Comparison of ENCODE assay signal across 9 cellular contexts in genomic region chr6:55980627-55981211, GRCh38.
DNase-seq lines count a peak whose midpoint lies in the region; ATAC-seq and TF ChIP-seq lines count a peak whose summit lies in the region.
"Had no signal": no experiment of that assay in that cellular context is flagged by ENCODE, and none has a peak within 500 bp of the region (broad histone marks: within the 10 kb centered on the region; RNA-seq: fewer than 3 reads in every experiment).

No MANE protein-coding gene starts in this region.

- H3K36me3 ChIP-seq in Karpas-422 (ENCODE audit: insufficient read depth, low read length) (no peaks in the 10 kb centered on the region), RWPE2 (ENCODE audit: low read depth) (no peaks in the 10 kb centered on the region)

- no peak overlapping the region for H3K27ac ChIP-seq in Karpas-422 (ENCODE audit: low read length)
- no peak overlapping the region for H3K27ac ChIP-seq in RWPE2 (ENCODE audit: poor library complexity, severe bottlenecking)

- H4K20me1 ChIP-seq in Karpas-422 (ENCODE audit: insufficient read depth, low read depth, low read length): no peaks in the 10 kb centered on the region

- H3K4me1 Mint-ChIP-seq in progenitor cell of endocrine pancreas (ENCODE audit: low read depth): no peaks in the 10 kb centered on the region

- H3K27ac Mint-ChIP-seq in progenitor cell of endocrine pancreas: no peak overlapping the region
- H3K27ac Mint-ChIP-seq: activated T-cell treated with anti-CD3 and anti-CD28 coated beads, Interleukin-2, amount 50 U/mL, for 72 hours had no signal

- DNase-seq in NCI-H2107 treated with DMSO at 0.1 percent for 48 hours (lab: John Stamatoyannopoulos, UW; ENCODE audit: unreplicated experiment) (peak; percentile 31), NCI-H2107 (lab: John Stamatoyannopoulos, UW) (no peak), Karpas-422 (peak; percentile 69), RWPE2 (ENCODE audit: low spot score) (no peak), fibroblast of mammary gland (ENCODE audit: low read depth) (peak; percentile 60), progenitor cell of endocrine pancreas (ENCODE audit: low spot score, unreplicated experiment) (peak; percentile 29), cerebellar nuclear complex (lab: John Stamatoyannopoulos, UW) (no peak)
- DNase-seq in activated CD4-positive, alpha-beta T cell treated with anti-CD3 and anti-CD28 coated beads, Interleukin-2, amount 50 U/mL, for 4 hours: no peak

- H3K27me3 ChIP-seq in Karpas-422 (ENCODE audit: low read length) (no peaks in the 10 kb centered on the region), RWPE2 (ENCODE audit: insufficient read depth, poor library complexity, severe bottlenecking) (no peaks in the 10 kb centered on the region)

- no peak overlapping the region for H3K4me2 ChIP-seq in Karpas-422 (ENCODE audit: low read depth, low read length, poor library complexity, severe bottlenecking)

- H3K9me2 ChIP-seq in Karpas-422 (replicated peaks; ENCODE audit: insufficient read depth, low read length): no peaks in the 10 kb centered on the region

- H3K4me3 ChIP-seq in Karpas-422 (ENCODE audit: low read length) (no peak overlapping the region), RWPE2 (ENCODE audit: severe bottlenecking) (no peak overlapping the region), fibroblast of mammary gland (ENCODE audit: control insufficient read depth, low read depth, low read length) (no peak overlapping the region)

- no peak; the same call in 2 of the 3 replicates for ATAC-seq in RWPE2 (ENCODE audit: low read depth)
- ATAC-seq: activated T-cell treated with anti-CD3 and anti-CD28 coated beads, Interleukin-2, amount 50 U/mL, for 72 hours had no signal

- no peaks in the 10 kb centered on the region for H3K4me1 ChIP-seq in Karpas-422 (ENCODE audit: low read length)
- no peaks in the 10 kb centered on the region for H3K4me1 ChIP-seq in RWPE2 (ENCODE audit: insufficient read depth, poor library complexity, severe bottlenecking)

- TF ChIP-seq CTCF in RWPE2 (IDR thresholded peaks at IDR 0.05; ENCODE audit: poor library complexity, severe bottlenecking) (peak; percentile 85), fibroblast of mammary gland (conservative IDR thresholded peaks at IDR 0.05; ENCODE audit: control insufficient read depth, insufficient read depth, low read depth, low read length) (peak; percentile 72), progenitor cell of endocrine pancreas (IDR thresholded peaks at IDR 0.05; ENCODE audit: unreplicated experiment) (peak; percentile 90)

- H3K4me3 Mint-ChIP-seq in progenitor cell of endocrine pancreas (ENCODE audit: low read depth): no peak overlapping the region
- H3K4me3 Mint-ChIP-seq: activated T-cell treated with anti-CD3 and anti-CD28 coated beads, Interleukin-2, amount 50 U/mL, for 72 hours had no signal

- no peak overlapping the region for H2AFZ ChIP-seq in Karpas-422 (ENCODE audit: low read length)

- H3K27me3 Mint-ChIP-seq in progenitor cell of endocrine pancreas: no peaks in the 10 kb centered on the region

- H3K9me3 Mint-ChIP-seq in progenitor cell of endocrine pancreas (ENCODE audit: low read depth): peaks cover 4% of the 10 kb centered on the region

- H3K9ac ChIP-seq in Karpas-422 (ENCODE audit: low read length): no peak overlapping the region

- no peaks in the 10 kb centered on the region for H3K9me3 ChIP-seq in Karpas-422 (ENCODE audit: low read length)
- no peaks in the 10 kb centered on the region for H3K9me3 ChIP-seq in RWPE2 (ENCODE audit: severe bottlenecking)

- no peaks in the 10 kb centered on the region for H3K36me3 Mint-ChIP-seq in progenitor cell of endocrine pancreas (ENCODE audit: insufficient read depth)

- no peaks in the 10 kb centered on the region for H3K79me2 ChIP-seq in Karpas-422 (ENCODE audit: low read length)

Comparison
In these comparisons a context has a peak if more than half of its experiments do, and no peak if none do; other contexts are left out.
1. DNase-seq: peak in NCI-H2107 treated with DMSO at 0.1 percent for 48 hours (single experiment), Karpas-422 (single experiment), fibroblast of mammary gland (single experiment) and progenitor cell of endocrine pancreas (single experiment); none in NCI-H2107 (single experiment), RWPE2 (single experiment), activated CD4-positive, alpha-beta T cell treated with anti-CD3 and anti-CD28 coated beads, Interleukin-2, amount 50 U/mL, for 4 hours (0 of 2) and cerebellar nuclear complex (0 of 2).
2. Peak in every context shown above with its lines, with median percentiles within 50 percentile points of each other: CTCF ChIP-seq.